ENCODE assay signal across 30 cellular contexts in genomic region chr6:112389842-112390241, GRCh38. TPM values are rescaled to one million over a fixed set of nuclear protein-coding genes. Genes with fewer than 3 reads are reported as not detected.
"Had no signal": no experiment of that assay in that cellular context is flagged by ENCODE, and none has a peak within 500 bp of the region (broad histone marks: within the 10 kb centered on the region; RNA-seq: fewer than 3 reads in every experiment).

No MANE protein-coding gene starts in this region.

- H3K4me2 ChIP-seq: SK-N-SH had no signal

- H3K9me3 ChIP-seq: Peyer's patch, SJSA1, SK-N-SH had no signal

- H3K36me3 ChIP-seq: MG63, Peyer's patch, SJSA1 had no signal

- H3K4me1 ChIP-seq: Peyer's patch, SJSA1 had no signal

- H3K27ac ChIP-seq: Peyer's patch, SJSA1 had no signal

- DNase-seq: Kasumi-1, MG63, MV-4-11, NCI-H1092, NCI-H1105, NCI-H1417 treated with DMSO at 0.1 percent for 48 hours, NCI-H1436 treated with DMSO at 0.1 percent for 48 hours, NCI-H1694 treated with DMSO at 0.1 percent for 48 hours, NCI-H187 treated with DMSO at 0.1 percent for 48 hours, NCI-H2029 treated with DMSO at 0.1 percent for 48 hours, NCI-H2081 treated with DMSO at 0.1 percent for 48 hours, NCI-H2107, NCI-H2171, NCI-H226, NCI-H446 treated with DMSO at 0.1 percent for 48 hours, NCI-H510A, NCI-H524, NCI-H526, NCI-H69, NCI-H748 treated with DMSO at 0.1 percent for 48 hours, NCI-H82, Peyer's patch, Right ventricle myocardium superior, RPMI8226, SHP77 treated with DMSO at 0.1 percent for 48 hours, SK-N-SH, SW 1271, T-helper 1 cell had no signal

- H3K4me3 ChIP-seq: MG63, Peyer's patch, SJSA1 had no signal

- H3K9ac ChIP-seq: SK-N-SH had no signal

- H3K9me2 ChIP-seq: SK-N-SH had no signal

- H3K27me3 ChIP-seq: MG63, Peyer's patch, SJSA1 had no signal

RNA-seq across cellular contexts. Expression of gene RFPL4B, which starts 42.7 kb away (rescaled TPM):
- total RNA-seq: OCI-LY7, Peyer's patch, Right ventricle myocardium superior, SJSA1 had no signal
- polyA plus RNA-seq: SK-N-SH had no signal
